1 cellular context compared by ENCODE assay signal in the genomic region with DNA sequence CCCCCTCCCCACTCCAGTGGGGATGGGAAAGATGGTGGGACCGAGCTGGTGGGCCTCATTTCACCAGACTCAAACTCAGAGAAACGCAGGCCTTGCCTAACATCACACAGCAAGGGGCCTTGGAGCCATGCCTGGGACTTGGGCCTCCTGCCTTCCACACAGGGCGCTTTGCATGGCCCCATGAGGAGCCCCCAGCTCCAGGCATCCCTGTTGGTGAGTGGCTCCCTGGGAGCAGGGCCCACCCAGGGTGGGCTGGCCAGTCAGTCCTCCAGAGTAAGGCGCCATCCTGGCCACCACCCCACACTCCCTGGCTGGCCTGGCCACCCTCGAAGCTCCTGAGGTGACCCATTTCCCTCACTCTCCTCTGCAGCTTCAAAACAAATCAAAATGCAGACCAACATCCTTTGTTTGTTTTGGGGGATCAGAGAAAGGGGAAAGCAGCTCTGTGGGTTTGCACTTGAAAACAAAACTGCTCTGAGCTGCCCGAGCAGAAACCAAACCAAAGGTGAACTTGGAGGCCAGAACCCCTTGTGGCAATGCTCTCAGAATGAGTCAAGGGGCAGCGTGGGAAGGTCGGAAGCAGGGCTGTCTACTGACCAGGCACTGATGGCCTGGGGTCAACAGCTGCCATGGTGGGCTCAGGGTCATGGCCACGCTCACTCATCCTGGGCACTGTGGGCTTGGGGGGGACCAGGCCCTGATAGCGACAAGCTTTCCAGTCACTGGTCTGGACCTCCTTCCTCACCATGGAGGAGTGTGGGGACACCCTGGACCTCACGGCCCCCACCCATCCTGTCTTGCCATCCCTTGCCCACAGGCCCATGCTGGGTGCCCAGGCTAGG.
A peak's percentile ranks its signal among the peaks of the same experiment; 100 is the strongest.
TF ChIP-seq lines count a peak whose summit lies in the region.

No MANE protein-coding gene starts in this region.

TF ChIP-seq in HepG2, 621 proteins besides CTCF, POLR2A, EP300 and RAD21 (continued from another document):
- TF ChIP-seq ZNF557 (CRISPR knock-in tag; IDR thresholded peaks at IDR 0.05) (no peak), FOXA1 (IDR thresholded peaks at IDR 0.05) (no peak), FOXA1 (CRISPR knock-in tag; IDR thresholded peaks at IDR 0.05) (0 out of 2 replicates have a peak, but pooled peaks have one; percentile 8), FOXJ3 (CRISPR knock-in tag; IDR thresholded peaks at IDR 0.05; ENCODE audit: borderline replicate concordance) (no peak), ERF (CRISPR knock-in tag; IDR thresholded peaks at IDR 0.05) (no peak), TBP (CRISPR knock-in tag; IDR thresholded peaks at IDR 0.05) (no peak), FOSL2 (CRISPR knock-in tag; IDR thresholded peaks at IDR 0.05) (no peak), MED8 (CRISPR knock-in tag; IDR thresholded peaks at IDR 0.05; ENCODE audit: insufficient replicate concordance) (no peak), NR2F6 (IDR thresholded peaks at IDR 0.05) (no peak), NR2F6 (CRISPR knock-in tag; IDR thresholded peaks at IDR 0.05) (0 out of 2 replicates have a peak, but pooled peaks have one; percentile 6), ZNF20 (CRISPR knock-in tag; IDR thresholded peaks at IDR 0.05) (no peak), ZNF768 (CRISPR knock-in tag; IDR thresholded peaks at IDR 0.05) (peak; percentile 89), SALL1 (CRISPR knock-in tag; IDR thresholded peaks at IDR 0.05) (0 out of 2 replicates have a peak, but pooled peaks have one; percentile 8), NCOA2 (CRISPR knock-in tag; IDR thresholded peaks at IDR 0.05) (0 out of 2 replicates have a peak, but pooled peaks have one; percentile 5), RXRB (CRISPR knock-in tag; IDR thresholded peaks at IDR 0.05; ENCODE audit: borderline replicate concordance) (peak; percentile 48), TBX2 (CRISPR knock-in tag; IDR thresholded peaks at IDR 0.05; ENCODE audit: borderline replicate concordance) (no peak), ZNF709 (CRISPR knock-in tag; IDR thresholded peaks at IDR 0.05) (no peak), RXRA (CRISPR knock-in tag; IDR thresholded peaks at IDR 0.05) (peak; percentile 41; the same call in 1 of the 2 replicates), RARA (CRISPR knock-in tag; IDR thresholded peaks at IDR 0.05) (peak; percentile 74), SAP130 (CRISPR knock-in tag; IDR thresholded peaks at IDR 0.05; ENCODE audit: low read depth) (no peak), ZSCAN25 (CRISPR knock-in tag; IDR thresholded peaks at IDR 0.05) (no peak), SMAD3 (CRISPR knock-in tag; IDR thresholded peaks at IDR 0.05) (no peak), BHLHE40 (IDR thresholded peaks at IDR 0.05; ENCODE audit: low read length) (no peak), ZBTB7A (CRISPR knock-in tag; IDR thresholded peaks at IDR 0.05) (peak; percentile 45; the same call in 1 of the 2 replicates), MZF1 (CRISPR knock-in tag; IDR thresholded peaks at IDR 0.05; ENCODE audit: borderline replicate concordance) (0 out of 2 replicates have a peak, but pooled peaks have one; percentile 26), ZKSCAN5 (CRISPR knock-in tag; IDR thresholded peaks at IDR 0.05) (no peak), BCL6 (CRISPR knock-in tag; IDR thresholded peaks at IDR 0.05) (peak; percentile 53; the same call in 1 of the 2 replicates), GTF3A (CRISPR knock-in tag; conservative IDR thresholded peaks at IDR 0.05) (no peak), FOXA3 (CRISPR knock-in tag; IDR thresholded peaks at IDR 0.05) (0 out of 2 replicates have a peak, but pooled peaks have one; percentile 18), GATAD2A (CRISPR knock-in tag; IDR thresholded peaks at IDR 0.05) (no peak; the same call in 1 of the 2 replicates), ZEB1 (IDR thresholded peaks at IDR 0.05; ENCODE audit: insufficient replicate concordance, low read depth) (no peak), NCOA5 (CRISPR knock-in tag; IDR thresholded peaks at IDR 0.05) (no peak), TBL1XR1 (IDR thresholded peaks at IDR 0.05; ENCODE audit: borderline replicate concordance, low read length, partially characterized antibody) (no peak)
- TF ChIP-seq, protein P1, sequence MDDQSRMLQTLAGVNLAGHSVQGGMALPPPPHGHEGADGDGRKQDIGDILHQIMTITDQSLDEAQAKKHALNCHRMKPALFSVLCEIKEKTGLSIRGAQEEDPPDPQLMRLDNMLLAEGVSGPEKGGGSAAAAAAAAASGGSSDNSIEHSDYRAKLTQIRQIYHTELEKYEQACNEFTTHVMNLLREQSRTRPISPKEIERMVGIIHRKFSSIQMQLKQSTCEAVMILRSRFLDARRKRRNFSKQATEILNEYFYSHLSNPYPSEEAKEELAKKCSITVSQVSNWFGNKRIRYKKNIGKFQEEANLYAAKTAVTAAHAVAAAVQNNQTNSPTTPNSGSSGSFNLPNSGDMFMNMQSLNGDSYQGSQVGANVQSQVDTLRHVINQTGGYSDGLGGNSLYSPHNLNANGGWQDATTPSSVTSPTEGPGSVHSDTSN (CRISPR knock-in tag; IDR thresholded peaks at IDR 0.05; ENCODE audit: borderline replicate concordance), result no peak
- TF ChIP-seq, protein P2, sequence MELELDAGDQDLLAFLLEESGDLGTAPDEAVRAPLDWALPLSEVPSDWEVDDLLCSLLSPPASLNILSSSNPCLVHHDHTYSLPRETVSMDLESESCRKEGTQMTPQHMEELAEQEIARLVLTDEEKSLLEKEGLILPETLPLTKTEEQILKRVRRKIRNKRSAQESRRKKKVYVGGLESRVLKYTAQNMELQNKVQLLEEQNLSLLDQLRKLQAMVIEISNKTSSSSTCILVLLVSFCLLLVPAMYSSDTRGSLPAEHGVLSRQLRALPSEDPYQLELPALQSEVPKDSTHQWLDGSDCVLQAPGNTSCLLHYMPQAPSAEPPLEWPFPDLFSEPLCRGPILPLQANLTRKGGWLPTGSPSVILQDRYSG (CRISPR knock-in tag; IDR thresholded peaks at IDR 0.05), result no peak
- TF ChIP-seq, protein P3, sequence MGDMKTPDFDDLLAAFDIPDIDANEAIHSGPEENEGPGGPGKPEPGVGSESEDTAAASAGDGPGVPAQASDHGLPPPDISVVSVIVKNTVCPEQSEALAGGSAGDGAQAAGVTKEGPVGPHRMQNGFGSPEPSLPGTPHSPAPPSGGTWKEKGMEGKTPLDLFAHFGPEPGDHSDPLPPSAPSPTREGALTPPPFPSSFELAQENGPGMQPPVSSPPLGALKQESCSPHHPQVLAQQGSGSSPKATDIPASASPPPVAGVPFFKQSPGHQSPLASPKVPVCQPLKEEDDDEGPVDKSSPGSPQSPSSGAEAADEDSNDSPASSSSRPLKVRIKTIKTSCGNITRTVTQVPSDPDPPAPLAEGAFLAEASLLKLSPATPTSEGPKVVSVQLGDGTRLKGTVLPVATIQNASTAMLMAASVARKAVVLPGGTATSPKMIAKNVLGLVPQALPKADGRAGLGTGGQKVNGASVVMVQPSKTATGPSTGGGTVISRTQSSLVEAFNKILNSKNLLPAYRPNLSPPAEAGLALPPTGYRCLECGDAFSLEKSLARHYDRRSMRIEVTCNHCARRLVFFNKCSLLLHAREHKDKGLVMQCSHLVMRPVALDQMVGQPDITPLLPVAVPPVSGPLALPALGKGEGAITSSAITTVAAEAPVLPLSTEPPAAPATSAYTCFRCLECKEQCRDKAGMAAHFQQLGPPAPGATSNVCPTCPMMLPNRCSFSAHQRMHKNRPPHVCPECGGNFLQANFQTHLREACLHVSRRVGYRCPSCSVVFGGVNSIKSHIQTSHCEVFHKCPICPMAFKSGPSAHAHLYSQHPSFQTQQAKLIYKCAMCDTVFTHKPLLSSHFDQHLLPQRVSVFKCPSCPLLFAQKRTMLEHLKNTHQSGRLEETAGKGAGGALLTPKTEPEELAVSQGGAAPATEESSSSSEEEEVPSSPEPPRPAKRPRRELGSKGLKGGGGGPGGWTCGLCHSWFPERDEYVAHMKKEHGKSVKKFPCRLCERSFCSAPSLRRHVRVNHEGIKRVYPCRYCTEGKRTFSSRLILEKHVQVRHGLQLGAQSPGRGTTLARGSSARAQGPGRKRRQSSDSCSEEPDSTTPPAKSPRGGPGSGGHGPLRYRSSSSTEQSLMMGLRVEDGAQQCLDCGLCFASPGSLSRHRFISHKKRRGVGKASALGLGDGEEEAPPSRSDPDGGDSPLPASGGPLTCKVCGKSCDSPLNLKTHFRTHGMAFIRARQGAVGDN (CRISPR knock-in tag; IDR thresholded peaks at IDR 0.05), result peak; percentile 55
- TF ChIP-seq, protein P4, sequence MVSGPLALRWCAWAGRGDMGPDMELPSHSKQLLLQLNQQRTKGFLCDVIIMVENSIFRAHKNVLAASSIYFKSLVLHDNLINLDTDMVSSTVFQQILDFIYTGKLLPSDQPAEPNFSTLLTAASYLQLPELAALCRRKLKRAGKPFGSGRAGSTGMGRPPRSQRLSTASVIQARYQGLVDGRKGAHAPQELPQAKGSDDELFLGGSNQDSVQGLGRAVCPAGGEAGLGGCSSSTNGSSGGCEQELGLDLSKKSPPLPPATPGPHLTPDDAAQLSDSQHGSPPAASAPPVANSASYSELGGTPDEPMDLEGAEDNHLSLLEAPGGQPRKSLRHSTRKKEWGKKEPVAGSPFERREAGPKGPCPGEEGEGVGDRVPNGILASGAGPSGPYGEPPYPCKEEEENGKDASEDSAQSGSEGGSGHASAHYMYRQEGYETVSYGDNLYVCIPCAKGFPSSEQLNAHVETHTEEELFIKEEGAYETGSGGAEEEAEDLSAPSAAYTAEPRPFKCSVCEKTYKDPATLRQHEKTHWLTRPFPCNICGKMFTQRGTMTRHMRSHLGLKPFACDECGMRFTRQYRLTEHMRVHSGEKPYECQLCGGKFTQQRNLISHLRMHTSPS (CRISPR knock-in tag; IDR thresholded peaks at IDR 0.05; ENCODE audit: low read depth), result peak; percentile 52; the same call in 1 of the 2 replicates
- TF ChIP-seq, protein P5, sequence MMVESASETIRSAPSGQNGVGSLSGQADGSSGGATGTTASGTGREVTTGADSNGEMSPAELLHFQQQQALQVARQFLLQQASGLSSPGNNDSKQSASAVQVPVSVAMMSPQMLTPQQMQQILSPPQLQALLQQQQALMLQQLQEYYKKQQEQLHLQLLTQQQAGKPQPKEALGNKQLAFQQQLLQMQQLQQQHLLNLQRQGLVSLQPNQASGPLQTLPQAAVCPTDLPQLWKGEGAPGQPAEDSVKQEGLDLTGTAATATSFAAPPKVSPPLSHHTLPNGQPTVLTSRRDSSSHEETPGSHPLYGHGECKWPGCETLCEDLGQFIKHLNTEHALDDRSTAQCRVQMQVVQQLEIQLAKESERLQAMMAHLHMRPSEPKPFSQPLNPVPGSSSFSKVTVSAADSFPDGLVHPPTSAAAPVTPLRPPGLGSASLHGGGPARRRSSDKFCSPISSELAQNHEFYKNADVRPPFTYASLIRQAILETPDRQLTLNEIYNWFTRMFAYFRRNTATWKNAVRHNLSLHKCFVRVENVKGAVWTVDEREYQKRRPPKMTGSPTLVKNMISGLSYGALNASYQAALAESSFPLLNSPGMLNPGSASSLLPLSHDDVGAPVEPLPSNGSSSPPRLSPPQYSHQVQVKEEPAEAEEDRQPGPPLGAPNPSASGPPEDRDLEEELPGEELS (CRISPR knock-in tag; IDR thresholded peaks at IDR 0.05), result no peak
- TF ChIP-seq, protein P6, sequence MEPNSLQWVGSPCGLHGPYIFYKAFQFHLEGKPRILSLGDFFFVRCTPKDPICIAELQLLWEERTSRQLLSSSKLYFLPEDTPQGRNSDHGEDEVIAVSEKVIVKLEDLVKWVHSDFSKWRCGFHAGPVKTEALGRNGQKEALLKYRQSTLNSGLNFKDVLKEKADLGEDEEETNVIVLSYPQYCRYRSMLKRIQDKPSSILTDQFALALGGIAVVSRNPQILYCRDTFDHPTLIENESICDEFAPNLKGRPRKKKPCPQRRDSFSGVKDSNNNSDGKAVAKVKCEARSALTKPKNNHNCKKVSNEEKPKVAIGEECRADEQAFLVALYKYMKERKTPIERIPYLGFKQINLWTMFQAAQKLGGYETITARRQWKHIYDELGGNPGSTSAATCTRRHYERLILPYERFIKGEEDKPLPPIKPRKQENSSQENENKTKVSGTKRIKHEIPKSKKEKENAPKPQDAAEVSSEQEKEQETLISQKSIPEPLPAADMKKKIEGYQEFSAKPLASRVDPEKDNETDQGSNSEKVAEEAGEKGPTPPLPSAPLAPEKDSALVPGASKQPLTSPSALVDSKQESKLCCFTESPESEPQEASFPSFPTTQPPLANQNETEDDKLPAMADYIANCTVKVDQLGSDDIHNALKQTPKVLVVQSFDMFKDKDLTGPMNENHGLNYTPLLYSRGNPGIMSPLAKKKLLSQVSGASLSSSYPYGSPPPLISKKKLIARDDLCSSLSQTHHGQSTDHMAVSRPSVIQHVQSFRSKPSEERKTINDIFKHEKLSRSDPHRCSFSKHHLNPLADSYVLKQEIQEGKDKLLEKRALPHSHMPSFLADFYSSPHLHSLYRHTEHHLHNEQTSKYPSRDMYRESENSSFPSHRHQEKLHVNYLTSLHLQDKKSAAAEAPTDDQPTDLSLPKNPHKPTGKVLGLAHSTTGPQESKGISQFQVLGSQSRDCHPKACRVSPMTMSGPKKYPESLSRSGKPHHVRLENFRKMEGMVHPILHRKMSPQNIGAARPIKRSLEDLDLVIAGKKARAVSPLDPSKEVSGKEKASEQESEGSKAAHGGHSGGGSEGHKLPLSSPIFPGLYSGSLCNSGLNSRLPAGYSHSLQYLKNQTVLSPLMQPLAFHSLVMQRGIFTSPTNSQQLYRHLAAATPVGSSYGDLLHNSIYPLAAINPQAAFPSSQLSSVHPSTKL (CRISPR knock-in tag; IDR thresholded peaks at IDR 0.05), result 0 out of 2 replicates have a peak, but pooled peaks have one; percentile 16
- TF ChIP-seq, protein P7, sequence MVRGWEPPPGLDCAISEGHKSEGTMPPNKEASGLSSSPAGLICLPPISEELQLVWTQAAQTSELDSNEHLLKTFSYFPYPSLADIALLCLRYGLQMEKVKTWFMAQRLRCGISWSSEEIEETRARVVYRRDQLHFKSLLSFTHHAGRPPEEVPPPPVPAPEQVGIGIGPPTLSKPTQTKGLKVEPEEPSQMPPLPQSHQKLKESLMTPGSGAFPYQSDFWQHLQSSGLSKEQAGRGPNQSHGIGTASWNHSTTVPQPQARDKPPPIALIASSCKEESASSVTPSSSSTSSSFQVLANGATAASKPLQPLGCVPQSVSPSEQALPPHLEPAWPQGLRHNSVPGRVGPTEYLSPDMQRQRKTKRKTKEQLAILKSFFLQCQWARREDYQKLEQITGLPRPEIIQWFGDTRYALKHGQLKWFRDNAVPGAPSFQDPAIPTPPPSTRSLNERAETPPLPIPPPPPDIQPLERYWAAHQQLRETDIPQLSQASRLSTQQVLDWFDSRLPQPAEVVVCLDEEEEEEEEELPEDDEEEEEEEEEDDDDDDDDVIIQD (CRISPR knock-in tag; IDR thresholded peaks at IDR 0.05; ENCODE audit: low read depth), result no peak
